8 cellular contexts compared by ENCODE assay signal in genomic region chr12:15151141-15152091, GRCh38.
DNase-seq lines count a peak whose midpoint lies in the region; ATAC-seq and TF ChIP-seq lines count a peak whose summit lies in the region.

No MANE protein-coding gene starts in this region.

- intact Hi-C loops in psoas muscle (cut with DNase I) = loop anchor here (1.0 to 5.0 kb wide), 3 partner anchors 66 to 117 kb away; partner anchors contain the start of gene RERG (in 1 of the 2)

- H3K4me3 ChIP-seq in NT2/D1 (ENCODE audit: insufficient read length, low read depth) = no peak overlapping the region
- H3K4me3 ChIP-seq in fibroblast of the aortic adventitia (ENCODE audit: low read depth, low read length) = no peak overlapping the region
- no peak overlapping the region for H3K4me3 ChIP-seq in psoas muscle

- DNase-seq in NT2/D1 (ENCODE audit: low read depth, low spot score) = peak; percentile 30
- peak; percentile 48 for DNase-seq in fibroblast of the aortic adventitia (ENCODE audit: low read depth)
- no peak for DNase-seq in psoas muscle
- DNase-seq in activated effector memory CD4-positive, alpha-beta T cell treated with anti-CD3 and anti-CD28 coated beads, Interleukin-2, amount 50 U/mL, for 16 hours = no peak
- no peak for DNase-seq in stimulated activated CD8-positive, alpha-beta memory T cell treated with anti-CD3 and anti-CD28 coated beads, Interleukin-4, amount 100 ng/mL, for 48 hours
- no peak for DNase-seq in activated CD4-positive, CD25-positive, alpha-beta regulatory T cell (lab: John Stamatoyannopoulos, UW)

- H3K27ac ChIP-seq in psoas muscle = no peak overlapping the region

- H3K27me3 ChIP-seq in NT2/D1 (ENCODE audit: insufficient read depth, insufficient read length) (no peaks in the 10 kb centered on the region), psoas muscle (ENCODE audit: insufficient read depth in 3 of 3, low read length in 2 of 3) (no peaks in the 10 kb centered on the region)

- peak; percentile 35; the same call in 1 of the 3 replicates for TF ChIP-seq CTCF in GM12872 (IDR thresholded peaks at IDR 0.05; ENCODE audit: insufficient read depth, low read depth, low read length)
- peak; percentile 39 for TF ChIP-seq CTCF in fibroblast of the aortic adventitia (IDR thresholded peaks at IDR 0.05; ENCODE audit: insufficient read depth, low read length)
- peak; percentile 52 for TF ChIP-seq CTCF in psoas muscle (IDR thresholded peaks at IDR 0.05)

- H3K4me1 ChIP-seq in NT2/D1 (ENCODE audit: insufficient read depth, insufficient read length) (no peaks in the 10 kb centered on the region), psoas muscle (no peaks in the 10 kb centered on the region)

- no peaks in the 10 kb centered on the region for H3K36me3 ChIP-seq in NT2/D1 (ENCODE audit: insufficient read depth, insufficient read length, low read length)
- no peaks in the 10 kb centered on the region for H3K36me3 ChIP-seq in psoas muscle (ENCODE audit: insufficient read depth in 1 of 2, low read depth in 1 of 2)

- no peak overlapping the region for H3K9ac ChIP-seq in NT2/D1 (ENCODE audit: insufficient read length, low read depth)

- WGBS in psoas muscle, 3 donors = 58 to 66% (median 61%) methylated on average over 5 of the region's 5 CpGs

- H3K9me3 ChIP-seq in NT2/D1 (ENCODE audit: insufficient read depth, low read length) (no peaks in the 10 kb centered on the region), psoas muscle (no peaks in the 10 kb centered on the region)

- ATAC-seq in psoas muscle = peak in 2 of 4 donors; percentile 49 to 60
- ATAC-seq in GM21786 (IDR thresholded peaks at IDR 0.05; ENCODE audit: unreplicated experiment) = no peak

Comparison
In these comparisons a context has a peak if more than half of its experiments do, and no peak if none do; other contexts are left out.
1. DNase-seq: peak in NT2/D1 (single experiment) and fibroblast of the aortic adventitia (single experiment); none in psoas muscle (0 of 2), activated effector memory CD4-positive, alpha-beta T cell treated with anti-CD3 and anti-CD28 coated beads, Interleukin-2, amount 50 U/mL, for 16 hours (single experiment), stimulated activated CD8-positive, alpha-beta memory T cell treated with anti-CD3 and anti-CD28 coated beads, Interleukin-4, amount 100 ng/mL, for 48 hours (single experiment) and activated CD4-positive, CD25-positive, alpha-beta regulatory T cell (0 of 4).
2. Peak in every context shown above with its lines, with median percentiles within 50 percentile points of each other: CTCF ChIP-seq.